In the genomic region with DNA sequence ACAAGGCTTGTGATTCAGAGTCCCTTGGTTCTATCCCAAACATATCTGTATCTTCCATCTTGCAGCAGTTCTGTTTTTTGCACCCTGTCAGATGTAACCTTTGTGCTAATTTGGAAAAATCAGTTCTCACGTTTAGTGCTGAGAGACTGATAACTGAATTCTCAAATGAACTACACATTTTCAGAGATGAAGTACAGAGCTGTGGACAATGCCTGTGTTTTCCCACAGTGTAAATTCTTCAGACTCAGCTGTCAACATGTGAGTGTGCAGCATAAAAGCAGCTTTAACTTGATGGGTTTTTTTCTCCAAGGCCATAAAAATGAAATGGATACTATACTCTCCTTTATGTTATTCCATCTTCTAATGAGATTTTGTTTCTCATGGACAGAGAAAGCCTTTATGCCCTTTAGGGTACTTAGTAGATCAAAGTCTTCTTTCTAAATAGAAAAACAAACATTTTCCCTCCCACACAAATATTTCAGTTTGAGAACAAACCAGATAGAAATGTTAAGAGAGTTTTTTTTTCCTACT, we compare ENCODE assay signal across 1 cellular context.
TF ChIP-seq lines count a peak whose summit lies in the region.

No MANE protein-coding gene starts in this region.

TF ChIP-seq in HepG2, 621 proteins besides CTCF, POLR2A, EP300 and RAD21 (continued from another document and continues in another):
- TF ChIP-seq MIXL1 (CRISPR knock-in tag; IDR thresholded peaks at IDR 0.05) (peak; percentile 77; the same call in 1 of the 2 replicates), HNF4A (CRISPR knock-in tag; IDR thresholded peaks at IDR 0.05) (peak; percentile 53; the same call in 1 of the 2 replicates), SALL1 (CRISPR knock-in tag; IDR thresholded peaks at IDR 0.05) (peak; percentile 28; the same call in 1 of the 2 replicates), CEBPG (CRISPR knock-in tag; IDR thresholded peaks at IDR 0.05) (0 out of 2 replicates have a peak, but pooled peaks have one; percentile 5), RFX3 (CRISPR knock-in tag; IDR thresholded peaks at IDR 0.05) (no peak), SP5 (CRISPR knock-in tag; IDR thresholded peaks at IDR 0.05; ENCODE audit: borderline replicate concordance, low read depth) (peak; percentile 90), MEIS2 (CRISPR knock-in tag; IDR thresholded peaks at IDR 0.05) (no peak), ZSCAN22 (CRISPR knock-in tag; IDR thresholded peaks at IDR 0.05) (no peak), ZNF33B (CRISPR knock-in tag; IDR thresholded peaks at IDR 0.05) (no peak), FOXJ3 (CRISPR knock-in tag; IDR thresholded peaks at IDR 0.05; ENCODE audit: borderline replicate concordance) (0 out of 2 replicates have a peak, but pooled peaks have one; percentile 56), MTF2 (CRISPR knock-in tag; IDR thresholded peaks at IDR 0.05; ENCODE audit: borderline replicate concordance) (no peak), POGZ (CRISPR knock-in tag; IDR thresholded peaks at IDR 0.05) (peak; percentile 27; the same call in 1 of the 2 replicates), ZSCAN29 (CRISPR knock-in tag; conservative IDR thresholded peaks at IDR 0.05) (no peak), ZNF124 (CRISPR knock-in tag; IDR thresholded peaks at IDR 0.05) (no peak), TBX2 (CRISPR knock-in tag; IDR thresholded peaks at IDR 0.05; ENCODE audit: borderline replicate concordance) (peak; percentile 57; the same call in 1 of the 2 replicates), SOX13 (IDR thresholded peaks at IDR 0.05) (no peak), SOX13 (CRISPR knock-in tag; conservative IDR thresholded peaks at IDR 0.05 in 1 of 2, IDR thresholded peaks at IDR 0.05 in 1 of 2) (peak in 1 of 2 experiments; percentile 78; a peak in 2 of 4 replicates), TCF7 (IDR thresholded peaks at IDR 0.05; ENCODE audit: low read depth) (peak; percentile 68), ZNF292 (CRISPR knock-in tag; IDR thresholded peaks at IDR 0.05; ENCODE audit: borderline replicate concordance, low read depth) (no peak), RELA (CRISPR knock-in tag; IDR thresholded peaks at IDR 0.05) (no peak), CBFB (CRISPR knock-in tag; IDR thresholded peaks at IDR 0.05) (no peak), ZFP41 (CRISPR knock-in tag; IDR thresholded peaks at IDR 0.05; ENCODE audit: borderline replicate concordance) (no peak), NCOA2 (CRISPR knock-in tag; IDR thresholded peaks at IDR 0.05) (peak; percentile 85), NBN (conservative IDR thresholded peaks at IDR 0.05) (no peak), ZNF652 (CRISPR knock-in tag; IDR thresholded peaks at IDR 0.05; ENCODE audit: borderline replicate concordance, low read depth) (no peak), NR2F6 (IDR thresholded peaks at IDR 0.05) (no peak), NR2F6 (CRISPR knock-in tag; IDR thresholded peaks at IDR 0.05) (no peak), IKZF1 (IDR thresholded peaks at IDR 0.05) (no peak), NR1H2 (CRISPR knock-in tag; IDR thresholded peaks at IDR 0.05; ENCODE audit: borderline replicate concordance, low read depth) (no peak), MED1 (CRISPR knock-in tag; IDR thresholded peaks at IDR 0.05) (peak; percentile 53; the same call in 1 of the 2 replicates), SAP130 (CRISPR knock-in tag; IDR thresholded peaks at IDR 0.05; ENCODE audit: low read depth) (peak; percentile 46; the same call in 1 of the 2 replicates), ZNF614 (CRISPR knock-in tag; IDR thresholded peaks at IDR 0.05; ENCODE audit: borderline replicate concordance) (0 out of 2 replicates have a peak, but pooled peaks have one; percentile 19), ZBTB20 (CRISPR knock-in tag; IDR thresholded peaks at IDR 0.05; ENCODE audit: borderline replicate concordance, low read depth) (no peak), DMAP1 (CRISPR knock-in tag; IDR thresholded peaks at IDR 0.05) (peak; percentile 42; the same call in 1 of the 2 replicates), ZFYVE20 (CRISPR knock-in tag; IDR thresholded peaks at IDR 0.05; ENCODE audit: borderline replicate concordance, low read depth) (no peak), PPARG (CRISPR knock-in tag; conservative IDR thresholded peaks at IDR 0.05) (peak; percentile 87), ERF (CRISPR knock-in tag; IDR thresholded peaks at IDR 0.05) (peak; percentile 39; the same call in 1 of the 2 replicates)
- TF ChIP-seq, protein P1, sequence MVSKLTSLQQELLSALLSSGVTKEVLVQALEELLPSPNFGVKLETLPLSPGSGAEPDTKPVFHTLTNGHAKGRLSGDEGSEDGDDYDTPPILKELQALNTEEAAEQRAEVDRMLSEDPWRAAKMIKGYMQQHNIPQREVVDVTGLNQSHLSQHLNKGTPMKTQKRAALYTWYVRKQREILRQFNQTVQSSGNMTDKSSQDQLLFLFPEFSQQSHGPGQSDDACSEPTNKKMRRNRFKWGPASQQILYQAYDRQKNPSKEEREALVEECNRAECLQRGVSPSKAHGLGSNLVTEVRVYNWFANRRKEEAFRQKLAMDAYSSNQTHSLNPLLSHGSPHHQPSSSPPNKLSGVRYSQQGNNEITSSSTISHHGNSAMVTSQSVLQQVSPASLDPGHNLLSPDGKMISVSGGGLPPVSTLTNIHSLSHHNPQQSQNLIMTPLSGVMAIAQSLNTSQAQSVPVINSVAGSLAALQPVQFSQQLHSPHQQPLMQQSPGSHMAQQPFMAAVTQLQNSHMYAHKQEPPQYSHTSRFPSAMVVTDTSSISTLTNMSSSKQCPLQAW (CRISPR knock-in tag; IDR thresholded peaks at IDR 0.05): no peak
- TF ChIP-seq, protein P2, sequence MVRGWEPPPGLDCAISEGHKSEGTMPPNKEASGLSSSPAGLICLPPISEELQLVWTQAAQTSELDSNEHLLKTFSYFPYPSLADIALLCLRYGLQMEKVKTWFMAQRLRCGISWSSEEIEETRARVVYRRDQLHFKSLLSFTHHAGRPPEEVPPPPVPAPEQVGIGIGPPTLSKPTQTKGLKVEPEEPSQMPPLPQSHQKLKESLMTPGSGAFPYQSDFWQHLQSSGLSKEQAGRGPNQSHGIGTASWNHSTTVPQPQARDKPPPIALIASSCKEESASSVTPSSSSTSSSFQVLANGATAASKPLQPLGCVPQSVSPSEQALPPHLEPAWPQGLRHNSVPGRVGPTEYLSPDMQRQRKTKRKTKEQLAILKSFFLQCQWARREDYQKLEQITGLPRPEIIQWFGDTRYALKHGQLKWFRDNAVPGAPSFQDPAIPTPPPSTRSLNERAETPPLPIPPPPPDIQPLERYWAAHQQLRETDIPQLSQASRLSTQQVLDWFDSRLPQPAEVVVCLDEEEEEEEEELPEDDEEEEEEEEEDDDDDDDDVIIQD (CRISPR knock-in tag; IDR thresholded peaks at IDR 0.05; ENCODE audit: low read depth): peak; percentile 63; the same call in 1 of the 2 replicates
- TF ChIP-seq, protein P3, sequence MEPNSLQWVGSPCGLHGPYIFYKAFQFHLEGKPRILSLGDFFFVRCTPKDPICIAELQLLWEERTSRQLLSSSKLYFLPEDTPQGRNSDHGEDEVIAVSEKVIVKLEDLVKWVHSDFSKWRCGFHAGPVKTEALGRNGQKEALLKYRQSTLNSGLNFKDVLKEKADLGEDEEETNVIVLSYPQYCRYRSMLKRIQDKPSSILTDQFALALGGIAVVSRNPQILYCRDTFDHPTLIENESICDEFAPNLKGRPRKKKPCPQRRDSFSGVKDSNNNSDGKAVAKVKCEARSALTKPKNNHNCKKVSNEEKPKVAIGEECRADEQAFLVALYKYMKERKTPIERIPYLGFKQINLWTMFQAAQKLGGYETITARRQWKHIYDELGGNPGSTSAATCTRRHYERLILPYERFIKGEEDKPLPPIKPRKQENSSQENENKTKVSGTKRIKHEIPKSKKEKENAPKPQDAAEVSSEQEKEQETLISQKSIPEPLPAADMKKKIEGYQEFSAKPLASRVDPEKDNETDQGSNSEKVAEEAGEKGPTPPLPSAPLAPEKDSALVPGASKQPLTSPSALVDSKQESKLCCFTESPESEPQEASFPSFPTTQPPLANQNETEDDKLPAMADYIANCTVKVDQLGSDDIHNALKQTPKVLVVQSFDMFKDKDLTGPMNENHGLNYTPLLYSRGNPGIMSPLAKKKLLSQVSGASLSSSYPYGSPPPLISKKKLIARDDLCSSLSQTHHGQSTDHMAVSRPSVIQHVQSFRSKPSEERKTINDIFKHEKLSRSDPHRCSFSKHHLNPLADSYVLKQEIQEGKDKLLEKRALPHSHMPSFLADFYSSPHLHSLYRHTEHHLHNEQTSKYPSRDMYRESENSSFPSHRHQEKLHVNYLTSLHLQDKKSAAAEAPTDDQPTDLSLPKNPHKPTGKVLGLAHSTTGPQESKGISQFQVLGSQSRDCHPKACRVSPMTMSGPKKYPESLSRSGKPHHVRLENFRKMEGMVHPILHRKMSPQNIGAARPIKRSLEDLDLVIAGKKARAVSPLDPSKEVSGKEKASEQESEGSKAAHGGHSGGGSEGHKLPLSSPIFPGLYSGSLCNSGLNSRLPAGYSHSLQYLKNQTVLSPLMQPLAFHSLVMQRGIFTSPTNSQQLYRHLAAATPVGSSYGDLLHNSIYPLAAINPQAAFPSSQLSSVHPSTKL (CRISPR knock-in tag; IDR thresholded peaks at IDR 0.05): peak; percentile 84
- TF ChIP-seq, protein P4, sequence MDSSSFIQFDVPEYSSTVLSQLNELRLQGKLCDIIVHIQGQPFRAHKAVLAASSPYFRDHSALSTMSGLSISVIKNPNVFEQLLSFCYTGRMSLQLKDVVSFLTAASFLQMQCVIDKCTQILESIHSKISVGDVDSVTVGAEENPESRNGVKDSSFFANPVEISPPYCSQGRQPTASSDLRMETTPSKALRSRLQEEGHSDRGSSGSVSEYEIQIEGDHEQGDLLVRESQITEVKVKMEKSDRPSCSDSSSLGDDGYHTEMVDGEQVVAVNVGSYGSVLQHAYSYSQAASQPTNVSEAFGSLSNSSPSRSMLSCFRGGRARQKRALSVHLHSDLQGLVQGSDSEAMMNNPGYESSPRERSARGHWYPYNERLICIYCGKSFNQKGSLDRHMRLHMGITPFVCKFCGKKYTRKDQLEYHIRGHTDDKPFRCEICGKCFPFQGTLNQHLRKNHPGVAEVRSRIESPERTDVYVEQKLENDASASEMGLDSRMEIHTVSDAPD (CRISPR knock-in tag; IDR thresholded peaks at IDR 0.05): no peak
- TF ChIP-seq, protein P5, sequence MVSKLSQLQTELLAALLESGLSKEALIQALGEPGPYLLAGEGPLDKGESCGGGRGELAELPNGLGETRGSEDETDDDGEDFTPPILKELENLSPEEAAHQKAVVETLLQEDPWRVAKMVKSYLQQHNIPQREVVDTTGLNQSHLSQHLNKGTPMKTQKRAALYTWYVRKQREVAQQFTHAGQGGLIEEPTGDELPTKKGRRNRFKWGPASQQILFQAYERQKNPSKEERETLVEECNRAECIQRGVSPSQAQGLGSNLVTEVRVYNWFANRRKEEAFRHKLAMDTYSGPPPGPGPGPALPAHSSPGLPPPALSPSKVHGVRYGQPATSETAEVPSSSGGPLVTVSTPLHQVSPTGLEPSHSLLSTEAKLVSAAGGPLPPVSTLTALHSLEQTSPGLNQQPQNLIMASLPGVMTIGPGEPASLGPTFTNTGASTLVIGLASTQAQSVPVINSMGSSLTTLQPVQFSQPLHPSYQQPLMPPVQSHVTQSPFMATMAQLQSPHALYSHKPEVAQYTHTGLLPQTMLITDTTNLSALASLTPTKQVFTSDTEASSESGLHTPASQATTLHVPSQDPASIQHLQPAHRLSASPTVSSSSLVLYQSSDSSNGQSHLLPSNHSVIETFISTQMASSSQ (IDR thresholded peaks at IDR 0.05; ENCODE audit: low read depth): no peak
- TF ChIP-seq, protein P5 (CRISPR knock-in tag; IDR thresholded peaks at IDR 0.05; ENCODE audit: borderline replicate concordance): peak; percentile 28; the same call in 1 of the 2 replicates
- TF ChIP-seq, protein P6, sequence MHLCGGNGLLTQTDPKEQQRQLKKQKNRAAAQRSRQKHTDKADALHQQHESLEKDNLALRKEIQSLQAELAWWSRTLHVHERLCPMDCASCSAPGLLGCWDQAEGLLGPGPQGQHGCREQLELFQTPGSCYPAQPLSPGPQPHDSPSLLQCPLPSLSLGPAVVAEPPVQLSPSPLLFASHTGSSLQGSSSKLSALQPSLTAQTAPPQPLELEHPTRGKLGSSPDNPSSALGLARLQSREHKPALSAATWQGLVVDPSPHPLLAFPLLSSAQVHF (CRISPR knock-in tag; IDR thresholded peaks at IDR 0.05): no peak
- TF ChIP-seq, protein P7, sequence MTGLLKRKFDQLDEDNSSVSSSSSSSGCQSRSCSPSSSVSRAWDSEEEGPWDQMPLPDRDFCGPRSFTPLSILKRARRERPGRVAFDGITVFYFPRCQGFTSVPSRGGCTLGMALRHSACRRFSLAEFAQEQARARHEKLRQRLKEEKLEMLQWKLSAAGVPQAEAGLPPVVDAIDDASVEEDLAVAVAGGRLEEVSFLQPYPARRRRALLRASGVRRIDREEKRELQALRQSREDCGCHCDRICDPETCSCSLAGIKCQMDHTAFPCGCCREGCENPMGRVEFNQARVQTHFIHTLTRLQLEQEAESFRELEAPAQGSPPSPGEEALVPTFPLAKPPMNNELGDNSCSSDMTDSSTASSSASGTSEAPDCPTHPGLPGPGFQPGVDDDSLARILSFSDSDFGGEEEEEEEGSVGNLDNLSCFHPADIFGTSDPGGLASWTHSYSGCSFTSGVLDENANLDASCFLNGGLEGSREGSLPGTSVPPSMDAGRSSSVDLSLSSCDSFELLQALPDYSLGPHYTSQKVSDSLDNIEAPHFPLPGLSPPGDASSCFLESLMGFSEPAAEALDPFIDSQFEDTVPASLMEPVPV (CRISPR knock-in tag; IDR thresholded peaks at IDR 0.05): no peak
- TF ChIP-seq, protein P8, sequence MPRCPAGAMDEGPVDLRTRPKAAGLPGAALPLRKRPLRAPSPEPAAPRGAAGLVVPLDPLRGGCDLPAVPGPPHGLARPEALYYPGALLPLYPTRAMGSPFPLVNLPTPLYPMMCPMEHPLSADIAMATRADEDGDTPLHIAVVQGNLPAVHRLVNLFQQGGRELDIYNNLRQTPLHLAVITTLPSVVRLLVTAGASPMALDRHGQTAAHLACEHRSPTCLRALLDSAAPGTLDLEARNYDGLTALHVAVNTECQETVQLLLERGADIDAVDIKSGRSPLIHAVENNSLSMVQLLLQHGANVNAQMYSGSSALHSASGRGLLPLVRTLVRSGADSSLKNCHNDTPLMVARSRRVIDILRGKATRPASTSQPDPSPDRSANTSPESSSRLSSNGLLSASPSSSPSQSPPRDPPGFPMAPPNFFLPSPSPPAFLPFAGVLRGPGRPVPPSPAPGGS (CRISPR knock-in tag; IDR thresholded peaks at IDR 0.05): no peak
- TF ChIP-seq, protein P9, sequence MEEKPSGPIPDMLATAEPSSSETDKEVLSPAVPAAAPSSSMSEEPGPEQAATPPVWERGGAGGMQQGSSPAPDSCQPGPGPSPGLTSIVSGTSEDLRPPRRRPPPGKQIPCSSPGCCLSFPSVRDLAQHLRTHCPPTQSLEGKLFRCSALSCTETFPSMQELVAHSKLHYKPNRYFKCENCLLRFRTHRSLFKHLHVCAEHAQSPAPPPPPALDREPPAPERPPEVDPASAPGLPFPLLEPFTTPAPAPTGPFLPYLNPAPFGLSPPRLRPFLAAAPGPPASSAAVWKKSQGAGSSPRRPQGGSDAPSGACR (CRISPR knock-in tag; IDR thresholded peaks at IDR 0.05): no peak
